1 cellular context compared by ENCODE assay signal in the genomic region with DNA sequence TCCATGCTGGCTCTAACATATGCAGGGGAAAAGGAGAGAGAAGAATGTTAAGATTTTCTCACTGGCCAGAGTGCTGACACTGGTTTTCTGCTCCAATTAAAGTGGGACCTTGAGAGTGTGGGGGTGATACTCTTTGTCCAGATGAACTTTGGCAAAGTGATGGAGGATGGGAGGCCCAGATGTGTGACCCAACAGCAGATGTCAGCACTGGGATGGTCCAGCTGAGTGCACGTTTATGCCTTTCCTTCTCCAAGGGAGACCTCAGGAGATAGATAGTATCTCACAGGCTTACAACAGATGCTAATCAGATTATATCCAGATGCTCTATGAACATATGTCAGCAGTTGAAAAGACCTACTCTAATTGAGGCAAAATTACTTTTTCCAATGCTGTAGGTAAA.
TF ChIP-seq lines count a peak whose summit lies in the region.

No MANE protein-coding gene starts in this region.

TF ChIP-seq in IMR-90, 13 proteins besides CTCF, POLR2A, EP300 and RAD21:
- TF ChIP-seq, protein P1, sequence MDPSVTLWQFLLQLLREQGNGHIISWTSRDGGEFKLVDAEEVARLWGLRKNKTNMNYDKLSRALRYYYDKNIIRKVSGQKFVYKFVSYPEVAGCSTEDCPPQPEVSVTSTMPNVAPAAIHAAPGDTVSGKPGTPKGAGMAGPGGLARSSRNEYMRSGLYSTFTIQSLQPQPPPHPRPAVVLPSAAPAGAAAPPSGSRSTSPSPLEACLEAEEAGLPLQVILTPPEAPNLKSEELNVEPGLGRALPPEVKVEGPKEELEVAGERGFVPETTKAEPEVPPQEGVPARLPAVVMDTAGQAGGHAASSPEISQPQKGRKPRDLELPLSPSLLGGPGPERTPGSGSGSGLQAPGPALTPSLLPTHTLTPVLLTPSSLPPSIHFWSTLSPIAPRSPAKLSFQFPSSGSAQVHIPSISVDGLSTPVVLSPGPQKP (IDR thresholded peaks at IDR 0.05; ENCODE audit: borderline replicate concordance, low read depth, low read length), result no peak
- TF ChIP-seq CEBPB (IDR thresholded peaks at IDR 0.05; ENCODE audit: low read depth, low read length) (no peak), MXI1 (IDR thresholded peaks at IDR 0.05; ENCODE audit: borderline replicate concordance, low read depth, low read length) (no peak), RFX5 (IDR thresholded peaks at IDR 0.05; ENCODE audit: low read depth, low read length) (no peak), BHLHE40 (IDR thresholded peaks at IDR 0.05; ENCODE audit: low read depth, low read length) (no peak)
TF ChIP-seq in IMR-90: peak in this region for 0.
